ENCODE assay signal across 27 cellular contexts in genomic region chr12:34376133-34376799, GRCh38.
"Had no signal": no experiment of that assay in that cellular context is flagged by ENCODE, and none has a peak within 500 bp of the region (broad histone marks: within the 10 kb centered on the region; RNA-seq: fewer than 3 reads in every experiment).

No MANE protein-coding gene starts in this region.

- H3K36me3 ChIP-seq: left lung, lower lobe of right lung, pancreas, prostate gland, sigmoid colon, spleen, tibial nerve, upper lobe of left lung, vagina had no signal

- H3K27ac ChIP-seq: hepatocyte, left lung, lower lobe of right lung, pancreas, prostate gland, sigmoid colon, spleen, tibial nerve, upper lobe of left lung, vagina had no signal

- H2AFZ ChIP-seq: hepatocyte had no signal

- H3K79me2 ChIP-seq: hepatocyte had no signal

- H3K27me3 Mint-ChIP-seq: stimulated activated naive CD8-positive, alpha-beta T cell treated with anti-CD3 and anti-CD28 coated beads, Interleukin-15, amount 100 ng/mL, for 72 hours had no signal

- H3K4me1 Mint-ChIP-seq: naive thymus-derived CD8-positive, alpha-beta T cell; nephron; neural crest cell; stimulated activated effector memory CD8-positive, alpha-beta T cell treated with anti-CD3 and anti-CD28 coated beads, Interleukin-12 subunit alpha, Interleukin-12 subunit beta, amount 100 ng/mL, for 72 hours; stimulated activated naive CD8-positive, alpha-beta T cell treated with anti-CD3 and anti-CD28 coated beads, Interleukin-15, amount 100 ng/mL, for 72 hours had no signal

- H3K27ac Mint-ChIP-seq: naive thymus-derived CD8-positive, alpha-beta T cell; nephron; stimulated activated effector memory CD8-positive, alpha-beta T cell treated with anti-CD3 and anti-CD28 coated beads, Interleukin-12 subunit alpha, Interleukin-12 subunit beta, amount 100 ng/mL, for 72 hours; stimulated activated naive CD8-positive, alpha-beta T cell treated with anti-CD3 and anti-CD28 coated beads, Interleukin-15, amount 100 ng/mL, for 72 hours had no signal

- H3K4me3 ChIP-seq: hepatocyte, left lung, lower lobe of right lung, pancreas, prostate gland, sigmoid colon, spleen, tibial nerve, upper lobe of left lung, vagina had no signal

- H3K4me2 ChIP-seq: hepatocyte had no signal

- H3K9me3 ChIP-seq: pancreas, prostate gland had no signal

- H3K36me3 Mint-ChIP-seq: stimulated activated effector memory CD8-positive, alpha-beta T cell treated with anti-CD3 and anti-CD28 coated beads, Interleukin-12 subunit alpha, Interleukin-12 subunit beta, amount 100 ng/mL, for 72 hours had no signal

- H3K4me1 ChIP-seq: left lung, lower lobe of right lung, pancreas, prostate gland, sigmoid colon, spleen, tibial nerve, upper lobe of left lung, vagina had no signal

- H3K27me3 ChIP-seq: hepatocyte, left lung, pancreas, spleen, tibial nerve, upper lobe of left lung, vagina had no signal

- H3K9me3 Mint-ChIP-seq: neural crest cell had no signal

- H3K4me3 Mint-ChIP-seq: naive thymus-derived CD8-positive, alpha-beta T cell; nephron; neural crest cell; stimulated activated effector memory CD8-positive, alpha-beta T cell treated with anti-CD3 and anti-CD28 coated beads, Interleukin-12 subunit alpha, Interleukin-12 subunit beta, amount 100 ng/mL, for 72 hours; stimulated activated naive CD8-positive, alpha-beta T cell treated with anti-CD3 and anti-CD28 coated beads, Interleukin-15, amount 100 ng/mL, for 72 hours had no signal

- DNase-seq: kidney glomerular epithelial cell; left cardiac atrium; left lung; lower lobe of right lung; mammary epithelial cell; mesenchymal stem cell; naive thymus-derived CD8-positive, alpha-beta T cell; nucleus accumbens; pancreas; posterior cingulate gyrus; retina; right cardiac atrium; sigmoid colon; small intestine; spleen; stimulated activated CD4-positive, alpha-beta T cell treated with anti-CD3 and anti-CD28 coated beads, Interleukin-4, amount 100 ng/mL, for 24 hours; stimulated activated naive CD4-positive, alpha-beta T cell; stimulated activated naive CD8-positive, alpha-beta T cell treated with anti-CD3 and anti-CD28 coated beads, Interleukin-15, amount 100 ng/mL, for 72 hours; substantia nigra; upper lobe of left lung had no signal

- ATAC-seq: left cardiac atrium; left lung; lower lobe of right lung; naive thymus-derived CD8-positive, alpha-beta T cell; pancreas; right cardiac atrium; stimulated activated effector memory CD8-positive, alpha-beta T cell treated with anti-CD3 and anti-CD28 coated beads, Interleukin-12 subunit alpha, Interleukin-12 subunit beta, amount 100 ng/mL, for 72 hours; stimulated activated naive CD8-positive, alpha-beta T cell treated with anti-CD3 and anti-CD28 coated beads, Interleukin-15, amount 100 ng/mL, for 72 hours had no signal
